ENCODE assay signal across 10 cellular contexts in the genomic region with DNA sequence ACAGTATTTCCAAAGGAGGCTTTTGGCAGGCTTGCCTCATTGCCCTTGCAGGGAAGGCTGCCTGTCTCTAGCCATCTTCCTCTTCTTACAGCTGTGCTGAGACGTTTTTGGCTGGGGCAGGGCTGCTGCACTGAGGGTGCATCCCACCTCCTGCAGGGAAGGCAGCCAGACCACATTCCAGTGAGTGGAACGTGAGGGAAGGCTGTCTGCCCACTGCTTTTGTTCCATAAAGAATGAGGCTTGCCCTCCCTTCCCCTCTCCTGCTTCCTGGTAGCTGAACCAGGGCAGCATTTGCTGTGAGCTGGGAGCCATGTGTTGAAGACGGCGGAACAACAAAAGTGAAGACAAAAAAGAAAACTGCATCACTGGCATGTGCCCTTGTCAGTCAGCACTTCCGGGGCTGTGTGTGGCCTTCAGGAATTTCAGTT. TPM values are rescaled to one million over a fixed set of nuclear protein-coding genes. Genes with fewer than 3 reads are reported as not detected.
DNase-seq lines count a peak whose midpoint lies in the region; ATAC-seq and TF ChIP-seq lines count a peak whose summit lies in the region.
"Had no signal": no experiment of that assay in that cellular context is flagged by ENCODE, and none has a peak within 500 bp of the region (broad histone marks: within the 10 kb centered on the region; RNA-seq: fewer than 3 reads in every experiment).

No MANE protein-coding gene starts in this region.

- peak overlapping the region; percentile 76 to 81 for H3K27ac ChIP-seq in uterus

- H3K27ac Mint-ChIP-seq in activated naive CD4-positive, alpha-beta T cell treated with anti-CD3 and anti-CD28 coated beads, Interleukin-2, amount 50 U/mL, for 24 hours = peak overlapping the region; percentile 51
- peak overlapping the region; percentile 66 for H3K27ac Mint-ChIP-seq in dendritic cell treated with granulocyte-macrophage colony-stimulating factor and Interleukin-4, amounts not matched to agents 40 ng/mL and 50 ng/mL, for 4 days
- peak overlapping the region; percentile 36 for H3K27ac Mint-ChIP-seq in memory B cell

- intact Hi-C loops in dendritic cell treated with granulocyte-macrophage colony-stimulating factor and Interleukin-4, amounts not matched to agents 40 ng/mL and 50 ng/mL, for 4 days (cut with micrococcal nuclease) = loop anchor here (5.0 to 10.0 kb wide), 2 partner anchors 81 to 369 kb away; no protein-coding TSS in a partner anchor
- intact Hi-C loops in uterus (cut with DNase I; ENCODE audit: low total_unique reads) = loop anchor here (10.0 kb wide), 1 partner anchor 79 kb away; the partner anchor contains the start of gene ZFP62

- H3K9me3 Mint-ChIP-seq in activated naive CD4-positive, alpha-beta T cell treated with anti-CD3 and anti-CD28 coated beads, Interleukin-2, amount 50 U/mL, for 24 hours = no peaks in the 10 kb centered on the region
- no peaks in the 10 kb centered on the region for H3K9me3 Mint-ChIP-seq in dendritic cell treated with granulocyte-macrophage colony-stimulating factor and Interleukin-4, amounts not matched to agents 40 ng/mL and 50 ng/mL, for 4 days
- H3K9me3 Mint-ChIP-seq in memory B cell = no peaks in the 10 kb centered on the region

- no peaks in the 10 kb centered on the region for H3K9me3 ChIP-seq in uterus

- no peaks in the 10 kb centered on the region for H3K27me3 Mint-ChIP-seq in activated naive CD4-positive, alpha-beta T cell treated with anti-CD3 and anti-CD28 coated beads, Interleukin-2, amount 50 U/mL, for 24 hours
- no peaks in the 10 kb centered on the region for H3K27me3 Mint-ChIP-seq in dendritic cell treated with granulocyte-macrophage colony-stimulating factor and Interleukin-4, amounts not matched to agents 40 ng/mL and 50 ng/mL, for 4 days
- no peaks in the 10 kb centered on the region for H3K27me3 Mint-ChIP-seq in memory B cell

- peaks cover 7 to 12% of the 10 kb centered on the region in 2 donors for H3K4me1 ChIP-seq in uterus

- H3K4me1 Mint-ChIP-seq in activated naive CD4-positive, alpha-beta T cell treated with anti-CD3 and anti-CD28 coated beads, Interleukin-2, amount 50 U/mL, for 24 hours = peaks cover 35% of the 10 kb centered on the region
- peaks cover 76% of the 10 kb centered on the region for H3K4me1 Mint-ChIP-seq in dendritic cell treated with granulocyte-macrophage colony-stimulating factor and Interleukin-4, amounts not matched to agents 40 ng/mL and 50 ng/mL, for 4 days (ENCODE audit: low read depth)
- peaks cover 21% of the 10 kb centered on the region for H3K4me1 Mint-ChIP-seq in memory B cell

- no peak for TF ChIP-seq POLR2A in uterus (IDR thresholded peaks at IDR 0.05)

- DNase-seq in activated naive CD4-positive, alpha-beta T cell (lab: John Stamatoyannopoulos, UW) = no peak
- DNase-seq in memory B cell (ENCODE audit: low spot score in 2 of 2) = no peak
- DNase-seq in uterus = peak in 1 of 2 donors; percentile 59
- no peak for DNase-seq in GF-D8 (lab: John Stamatoyannopoulos, UW)
- DNase-seq: NCI-H1436 treated with DMSO at 0.1 percent for 48 hours had no signal

- H3K4me3 ChIP-seq in uterus = no peak overlapping the region

- no peak for ATAC-seq in memory B cell (ENCODE audit: low read depth)
- no peak for ATAC-seq in GM19397 (IDR thresholded peaks at IDR 0.05; ENCODE audit: unreplicated experiment)
- no peak for ATAC-seq in GM21786 (IDR thresholded peaks at IDR 0.05; ENCODE audit: unreplicated experiment)

- no peak overlapping the region for H3K4me3 Mint-ChIP-seq in activated naive CD4-positive, alpha-beta T cell treated with anti-CD3 and anti-CD28 coated beads, Interleukin-2, amount 50 U/mL, for 24 hours
- H3K4me3 Mint-ChIP-seq in dendritic cell treated with granulocyte-macrophage colony-stimulating factor and Interleukin-4, amounts not matched to agents 40 ng/mL and 50 ng/mL, for 4 days = no peak overlapping the region
- H3K4me3 Mint-ChIP-seq in memory B cell = no peak overlapping the region

- no peaks in the 10 kb centered on the region for H3K27me3 ChIP-seq in uterus

- TF ChIP-seq CTCF in uterus (IDR thresholded peaks at IDR 0.05) = no peak

- peaks cover 2% of the 10 kb centered on the region for H3K36me3 Mint-ChIP-seq in activated naive CD4-positive, alpha-beta T cell treated with anti-CD3 and anti-CD28 coated beads, Interleukin-2, amount 50 U/mL, for 24 hours
- H3K36me3 Mint-ChIP-seq in dendritic cell treated with granulocyte-macrophage colony-stimulating factor and Interleukin-4, amounts not matched to agents 40 ng/mL and 50 ng/mL, for 4 days (ENCODE audit: low read depth) = peaks cover 92% of the 10 kb centered on the region
- peaks cover 3% of the 10 kb centered on the region for H3K36me3 Mint-ChIP-seq in memory B cell

- H3K36me3 ChIP-seq in uterus = no peaks in the 10 kb centered on the region

RNA-seq across cellular contexts. Expression of gene MGAT1, which starts 16.8 kb away (rescaled TPM):
- total RNA-seq in uterus = 100 to 1,000 TPM in 2 of 4 donors, 10 to 100 TPM in 2; 67.6 to 136 (median 99.5) TPM

RNA-seq across cellular contexts. Expression of gene OR2Y1, which starts 46.0 kb away (rescaled TPM):
- total RNA-seq in uterus = not detected
- total RNA-seq: mononuclear cell had no signal
